ENCODE assay signal across 18 cellular contexts in genomic region chr6:150755042-150755441, GRCh38.
DNase-seq lines count a peak whose midpoint lies in the region; ATAC-seq and TF ChIP-seq lines count a peak whose summit lies in the region.
"Had no signal": no experiment of that assay in that cellular context is flagged by ENCODE, and none has a peak within 500 bp of the region (broad histone marks: within the 10 kb centered on the region; RNA-seq: fewer than 3 reads in every experiment).

No MANE protein-coding gene starts in this region.

- peaks cover 32% of the 10 kb centered on the region for H3K27me3 ChIP-seq in BE2C
- H3K27me3 ChIP-seq: BLaER1, SJCRH30 had no signal

- H3K4me3 ChIP-seq in BE2C (ENCODE audit: low read depth, low read length) = no peak overlapping the region
- H3K4me3 ChIP-seq: BLaER1, SJCRH30 had no signal

- H3K27me3 Mint-ChIP-seq in progenitor cell of endocrine pancreas = no peaks in the 10 kb centered on the region
- no peaks in the 10 kb centered on the region for H3K27me3 Mint-ChIP-seq in T-cell
- H3K27me3 Mint-ChIP-seq: IgD-negative memory B cell had no signal

- no peaks in the 10 kb centered on the region for H3K4me1 ChIP-seq in BE2C

- no peaks in the 10 kb centered on the region for H3K9me3 ChIP-seq in BE2C
- H3K9me3 ChIP-seq: BLaER1, SJCRH30 had no signal

- H3K4me3 Mint-ChIP-seq in progenitor cell of endocrine pancreas (ENCODE audit: low read depth) = no peak overlapping the region
- H3K4me3 Mint-ChIP-seq in T-cell = no peak overlapping the region
- H3K4me3 Mint-ChIP-seq in stimulated activated effector memory CD8-positive, alpha-beta T cell treated with anti-CD3 and anti-CD28 coated beads, Interleukin-12 subunit alpha, Interleukin-12 subunit beta, amount 100 ng/mL, for 72 hours = no peak overlapping the region
- H3K4me3 Mint-ChIP-seq: CD8-positive, alpha-beta T cell had no signal

- no peak for TF ChIP-seq CTCF in BE2C (IDR thresholded peaks at IDR 0.05; ENCODE audit: low read depth, low read length)
- no peak for TF ChIP-seq CTCF in progenitor cell of endocrine pancreas (IDR thresholded peaks at IDR 0.05; ENCODE audit: unreplicated experiment)

- H3K27ac Mint-ChIP-seq in progenitor cell of endocrine pancreas = peak overlapping the region; percentile 49
- no peak overlapping the region for H3K27ac Mint-ChIP-seq in T-cell
- no peak overlapping the region for H3K27ac Mint-ChIP-seq in stimulated activated effector memory CD8-positive, alpha-beta T cell treated with anti-CD3 and anti-CD28 coated beads, Interleukin-12 subunit alpha, Interleukin-12 subunit beta, amount 100 ng/mL, for 72 hours
- H3K27ac Mint-ChIP-seq: CD8-positive, alpha-beta T cell had no signal

- CTCF ChIA-PET in T-cell (lab: Charles Lee) = no interaction called here

- no peaks in the 10 kb centered on the region for H3K36me3 ChIP-seq in BE2C
- H3K36me3 ChIP-seq: BLaER1, SJCRH30 had no signal

- H3K4me1 Mint-ChIP-seq in progenitor cell of endocrine pancreas (ENCODE audit: low read depth) (peaks cover 22% of the 10 kb centered on the region), T-cell (no peaks in the 10 kb centered on the region)
- H3K4me1 Mint-ChIP-seq in stimulated activated effector memory CD8-positive, alpha-beta T cell treated with anti-CD3 and anti-CD28 coated beads, Interleukin-12 subunit alpha, Interleukin-12 subunit beta, amount 100 ng/mL, for 72 hours = no peaks in the 10 kb centered on the region

- no peak for ATAC-seq in T-cell (replicated peaks in 1 of 4)
- ATAC-seq in HG02981 (IDR thresholded peaks at IDR 0.05; ENCODE audit: unreplicated experiment) = no peak
- ATAC-seq in stimulated activated effector memory CD8-positive, alpha-beta T cell treated with anti-CD3 and anti-CD28 coated beads, Interleukin-12 subunit alpha, Interleukin-12 subunit beta, amount 100 ng/mL, for 72 hours = no peak
- ATAC-seq: CD8-positive, alpha-beta T cell had no signal

- H3K9me3 Mint-ChIP-seq in progenitor cell of endocrine pancreas (ENCODE audit: low read depth) (no peaks in the 10 kb centered on the region), T-cell (no peaks in the 10 kb centered on the region)
- no peaks in the 10 kb centered on the region for H3K9me3 Mint-ChIP-seq in stimulated activated effector memory CD8-positive, alpha-beta T cell treated with anti-CD3 and anti-CD28 coated beads, Interleukin-12 subunit alpha, Interleukin-12 subunit beta, amount 100 ng/mL, for 72 hours
- H3K9me3 Mint-ChIP-seq: CD8-positive, alpha-beta T cell had no signal

- H3K36me3 Mint-ChIP-seq in progenitor cell of endocrine pancreas (ENCODE audit: insufficient read depth) (peaks cover 7% of the 10 kb centered on the region), T-cell (no peaks in the 10 kb centered on the region)
- no peaks in the 10 kb centered on the region for H3K36me3 Mint-ChIP-seq in stimulated activated effector memory CD8-positive, alpha-beta T cell treated with anti-CD3 and anti-CD28 coated beads, Interleukin-12 subunit alpha, Interleukin-12 subunit beta, amount 100 ng/mL, for 72 hours
- H3K36me3 Mint-ChIP-seq: CD8-positive, alpha-beta T cell had no signal

- DNase-seq in NCI-H1105 treated with DMSO at 0.1 percent for 48 hours (lab: John Stamatoyannopoulos, UW) (peak; percentile 32), NCI-H1105 (lab: John Stamatoyannopoulos, UW) (no peak), BE2C (peak; percentile 10), NCI-H82 treated with DMSO at 0.1 percent for 48 hours (lab: John Stamatoyannopoulos, UW; ENCODE audit: unreplicated experiment) (peak; percentile 6), progenitor cell of endocrine pancreas (ENCODE audit: low spot score, unreplicated experiment) (no peak), T-cell (no peak)
- DNase-seq in stimulated activated effector memory CD8-positive, alpha-beta T cell treated with anti-CD3 and anti-CD28 coated beads, Interleukin-12 subunit alpha, Interleukin-12 subunit beta, amount 100 ng/mL, for 72 hours (ENCODE audit: low spot score in 2 of 2) = no peak
- DNase-seq: 8988T; CD8-positive, alpha-beta T cell; DMS79 treated with DMSO at 0.1 percent for 48 hours; HCEC 1CT; NCI-H146; NCI-H524; RPMI8226; SJCRH30 had no signal

- POLR2A ChIA-PET in T-cell (lab: Charles Lee) = no interaction called here

Comparison
In these comparisons a context has a peak if more than half of its experiments do, and no peak if none do; other contexts are left out.
1. DNase-seq: peak in NCI-H1105 treated with DMSO at 0.1 percent for 48 hours (single experiment), BE2C (single experiment) and NCI-H82 treated with DMSO at 0.1 percent for 48 hours (single experiment); none in NCI-H1105 (single experiment), progenitor cell of endocrine pancreas (single experiment), T-cell (0 of 34) and stimulated activated effector memory CD8-positive, alpha-beta T cell treated with anti-CD3 and anti-CD28 coated beads, Interleukin-12 subunit alpha, Interleukin-12 subunit beta, amount 100 ng/mL, for 72 hours (0 of 2).